2 cellular contexts compared by ENCODE assay signal in the genomic region with DNA sequence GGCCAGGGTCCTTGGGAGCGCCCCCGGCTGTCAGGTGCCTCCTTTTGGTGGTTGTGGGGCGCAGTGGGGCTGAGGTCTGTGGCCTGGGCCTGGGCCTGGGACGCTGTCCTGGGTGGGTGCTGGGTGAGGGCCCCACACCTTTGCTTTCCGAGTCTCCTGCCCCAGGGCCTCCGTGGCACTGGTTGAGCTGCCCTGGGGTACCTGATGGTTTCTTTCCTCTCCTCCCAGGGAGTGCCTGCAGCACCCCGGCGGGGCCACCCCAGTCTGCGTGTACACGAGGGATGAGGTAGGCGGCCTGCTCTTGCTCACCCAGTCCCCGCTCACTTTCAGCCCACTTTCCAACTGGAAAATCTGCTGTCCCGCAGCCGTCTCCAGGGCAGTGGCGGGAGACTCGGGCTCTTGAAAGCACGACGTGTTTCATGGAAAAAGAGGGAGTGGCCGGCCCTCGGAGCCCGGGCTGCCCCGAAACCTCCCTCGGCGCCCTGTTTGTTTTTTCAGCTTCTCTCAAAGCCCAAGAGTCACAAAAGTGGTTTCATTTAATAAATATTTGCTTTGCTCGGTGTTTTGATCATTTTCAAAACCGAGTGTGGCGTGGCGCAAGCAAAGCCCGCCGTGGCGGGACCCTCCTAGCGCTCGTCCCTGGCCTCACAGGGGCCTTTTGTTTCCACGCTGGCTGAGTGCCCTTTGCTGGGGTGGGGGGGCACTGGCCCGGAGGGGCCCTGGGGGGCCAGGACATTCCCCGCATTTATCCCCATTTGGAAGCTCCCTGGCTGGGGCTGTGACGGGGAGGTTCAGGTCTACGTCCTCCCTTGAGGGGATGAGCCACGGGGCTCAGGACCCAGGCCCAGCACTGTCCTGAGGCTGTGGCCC.
TF ChIP-seq lines count a peak whose summit lies in the region.

No MANE protein-coding gene starts in this region.

TF ChIP-seq in WTC11, 78 proteins besides CTCF, POLR2A, EP300 and RAD21:
- TF ChIP-seq, protein P1, sequence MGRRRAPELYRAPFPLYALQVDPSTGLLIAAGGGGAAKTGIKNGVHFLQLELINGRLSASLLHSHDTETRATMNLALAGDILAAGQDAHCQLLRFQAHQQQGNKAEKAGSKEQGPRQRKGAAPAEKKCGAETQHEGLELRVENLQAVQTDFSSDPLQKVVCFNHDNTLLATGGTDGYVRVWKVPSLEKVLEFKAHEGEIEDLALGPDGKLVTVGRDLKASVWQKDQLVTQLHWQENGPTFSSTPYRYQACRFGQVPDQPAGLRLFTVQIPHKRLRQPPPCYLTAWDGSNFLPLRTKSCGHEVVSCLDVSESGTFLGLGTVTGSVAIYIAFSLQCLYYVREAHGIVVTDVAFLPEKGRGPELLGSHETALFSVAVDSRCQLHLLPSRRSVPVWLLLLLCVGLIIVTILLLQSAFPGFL (CRISPR knock-in tag; IDR thresholded peaks at IDR 0.05; ENCODE audit: borderline replicate concordance): no peak
- TF ChIP-seq MXD4 (CRISPR knock-in tag; IDR thresholded peaks at IDR 0.05; ENCODE audit: borderline replicate concordance): no peak
- TF ChIP-seq AR (CRISPR knock-in tag; IDR thresholded peaks at IDR 0.05): no peak
- TF ChIP-seq SP1 (CRISPR knock-in tag; conservative IDR thresholded peaks at IDR 0.05): no peak
- TF ChIP-seq ZNF317 (CRISPR knock-in tag; IDR thresholded peaks at IDR 0.05; ENCODE audit: borderline replicate concordance, low read depth): no peak
- TF ChIP-seq TEAD1 (CRISPR knock-in tag; IDR thresholded peaks at IDR 0.05): no peak
- no peak for TF ChIP-seq NFYB (CRISPR knock-in tag; conservative IDR thresholded peaks at IDR 0.05; ENCODE audit: low read depth)
- no peak for TF ChIP-seq ESRRA (CRISPR knock-in tag; IDR thresholded peaks at IDR 0.05; ENCODE audit: borderline replicate concordance)
- TF ChIP-seq, protein P2, sequence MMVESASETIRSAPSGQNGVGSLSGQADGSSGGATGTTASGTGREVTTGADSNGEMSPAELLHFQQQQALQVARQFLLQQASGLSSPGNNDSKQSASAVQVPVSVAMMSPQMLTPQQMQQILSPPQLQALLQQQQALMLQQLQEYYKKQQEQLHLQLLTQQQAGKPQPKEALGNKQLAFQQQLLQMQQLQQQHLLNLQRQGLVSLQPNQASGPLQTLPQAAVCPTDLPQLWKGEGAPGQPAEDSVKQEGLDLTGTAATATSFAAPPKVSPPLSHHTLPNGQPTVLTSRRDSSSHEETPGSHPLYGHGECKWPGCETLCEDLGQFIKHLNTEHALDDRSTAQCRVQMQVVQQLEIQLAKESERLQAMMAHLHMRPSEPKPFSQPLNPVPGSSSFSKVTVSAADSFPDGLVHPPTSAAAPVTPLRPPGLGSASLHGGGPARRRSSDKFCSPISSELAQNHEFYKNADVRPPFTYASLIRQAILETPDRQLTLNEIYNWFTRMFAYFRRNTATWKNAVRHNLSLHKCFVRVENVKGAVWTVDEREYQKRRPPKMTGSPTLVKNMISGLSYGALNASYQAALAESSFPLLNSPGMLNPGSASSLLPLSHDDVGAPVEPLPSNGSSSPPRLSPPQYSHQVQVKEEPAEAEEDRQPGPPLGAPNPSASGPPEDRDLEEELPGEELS (CRISPR knock-in tag; IDR thresholded peaks at IDR 0.05): no peak
- TF ChIP-seq, protein P3, sequence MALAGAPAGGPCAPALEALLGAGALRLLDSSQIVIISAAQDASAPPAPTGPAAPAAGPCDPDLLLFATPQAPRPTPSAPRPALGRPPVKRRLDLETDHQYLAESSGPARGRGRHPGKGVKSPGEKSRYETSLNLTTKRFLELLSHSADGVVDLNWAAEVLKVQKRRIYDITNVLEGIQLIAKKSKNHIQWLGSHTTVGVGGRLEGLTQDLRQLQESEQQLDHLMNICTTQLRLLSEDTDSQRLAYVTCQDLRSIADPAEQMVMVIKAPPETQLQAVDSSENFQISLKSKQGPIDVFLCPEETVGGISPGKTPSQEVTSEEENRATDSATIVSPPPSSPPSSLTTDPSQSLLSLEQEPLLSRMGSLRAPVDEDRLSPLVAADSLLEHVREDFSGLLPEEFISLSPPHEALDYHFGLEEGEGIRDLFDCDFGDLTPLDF (CRISPR knock-in tag; IDR thresholded peaks at IDR 0.05): no peak
- TF ChIP-seq, protein P4, sequence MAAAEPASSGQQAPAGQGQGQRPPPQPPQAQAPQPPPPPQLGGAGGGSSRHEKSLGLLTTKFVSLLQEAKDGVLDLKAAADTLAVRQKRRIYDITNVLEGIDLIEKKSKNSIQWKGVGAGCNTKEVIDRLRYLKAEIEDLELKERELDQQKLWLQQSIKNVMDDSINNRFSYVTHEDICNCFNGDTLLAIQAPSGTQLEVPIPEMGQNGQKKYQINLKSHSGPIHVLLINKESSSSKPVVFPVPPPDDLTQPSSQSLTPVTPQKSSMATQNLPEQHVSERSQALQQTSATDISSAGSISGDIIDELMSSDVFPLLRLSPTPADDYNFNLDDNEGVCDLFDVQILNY (CRISPR knock-in tag; IDR thresholded peaks at IDR 0.05): no peak
- TF ChIP-seq NR1H2 (CRISPR knock-in tag; IDR thresholded peaks at IDR 0.05): no peak

TF ChIP-seq in HepG2, 621 proteins besides CTCF, POLR2A, EP300 and RAD21 (continues in another document):
- TF ChIP-seq, protein P5, sequence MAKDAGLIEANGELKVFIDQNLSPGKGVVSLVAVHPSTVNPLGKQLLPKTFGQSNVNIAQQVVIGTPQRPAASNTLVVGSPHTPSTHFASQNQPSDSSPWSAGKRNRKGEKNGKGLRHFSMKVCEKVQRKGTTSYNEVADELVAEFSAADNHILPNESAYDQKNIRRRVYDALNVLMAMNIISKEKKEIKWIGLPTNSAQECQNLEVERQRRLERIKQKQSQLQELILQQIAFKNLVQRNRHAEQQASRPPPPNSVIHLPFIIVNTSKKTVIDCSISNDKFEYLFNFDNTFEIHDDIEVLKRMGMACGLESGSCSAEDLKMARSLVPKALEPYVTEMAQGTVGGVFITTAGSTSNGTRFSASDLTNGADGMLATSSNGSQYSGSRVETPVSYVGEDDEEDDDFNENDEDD (CRISPR knock-in tag; IDR thresholded peaks at IDR 0.05; ENCODE audit: borderline replicate concordance): peak; percentile 69
- TF ChIP-seq RXRB (CRISPR knock-in tag; IDR thresholded peaks at IDR 0.05; ENCODE audit: borderline replicate concordance) (peak; percentile 65), SNAPC2 (CRISPR knock-in tag; IDR thresholded peaks at IDR 0.05) (peak; percentile 54; the same call in 1 of the 2 replicates), DZIP1 (CRISPR knock-in tag; IDR thresholded peaks at IDR 0.05) (peak; percentile 85; the same call in 1 of the 2 replicates), ERF (CRISPR knock-in tag; IDR thresholded peaks at IDR 0.05) (0 out of 2 replicates have a peak, but pooled peaks have one; percentile 35), ZNF138 (CRISPR knock-in tag; IDR thresholded peaks at IDR 0.05; ENCODE audit: low read depth) (no peak; the same call in 1 of the 2 replicates), ZFP82 (CRISPR knock-in tag; IDR thresholded peaks at IDR 0.05; ENCODE audit: borderline replicate concordance) (peak; percentile 93), MIXL1 (CRISPR knock-in tag; IDR thresholded peaks at IDR 0.05) (no peak; the same call in 1 of the 2 replicates), ZNF253 (CRISPR knock-in tag; IDR thresholded peaks at IDR 0.05; ENCODE audit: borderline replicate concordance) (no peak; the same call in 1 of the 2 replicates), FOXA3 (CRISPR knock-in tag; IDR thresholded peaks at IDR 0.05) (peak; percentile 82), HDAC1 (CRISPR knock-in tag; IDR thresholded peaks at IDR 0.05) (peak; percentile 76), MATR3 (CRISPR knock-in tag; IDR thresholded peaks at IDR 0.05) (0 out of 2 replicates have a peak, but pooled peaks have one; percentile 30), LBX2 (CRISPR knock-in tag; IDR thresholded peaks at IDR 0.05; ENCODE audit: borderline replicate concordance) (no peak; the same call in 1 of the 2 replicates), FOXP1 (IDR thresholded peaks at IDR 0.05) (no peak), FOXP1 (CRISPR knock-in tag; IDR thresholded peaks at IDR 0.05) (peak; percentile 71; the same call in 1 of the 2 replicates), ZNF556 (CRISPR knock-in tag; IDR thresholded peaks at IDR 0.05; ENCODE audit: borderline replicate concordance) (no peak), GABPB1 (CRISPR knock-in tag; IDR thresholded peaks at IDR 0.05) (peak; percentile 10; the same call in 1 of the 2 replicates), ZNF121 (CRISPR knock-in tag; IDR thresholded peaks at IDR 0.05) (no peak), TCF7L2 (IDR thresholded peaks at IDR 0.05; ENCODE audit: low read depth, low read length) (peak; percentile 60; the same call in 1 of the 2 replicates), JUND (CRISPR knock-in tag; IDR thresholded peaks at IDR 0.05) (peak; percentile 3; the same call in 1 of the 2 replicates), RAD51 (IDR thresholded peaks at IDR 0.05; ENCODE audit: borderline replicate concordance) (no peak), ZNF264 (CRISPR knock-in tag; IDR thresholded peaks at IDR 0.05) (peak; percentile 85)
- TF ChIP-seq, protein P6, sequence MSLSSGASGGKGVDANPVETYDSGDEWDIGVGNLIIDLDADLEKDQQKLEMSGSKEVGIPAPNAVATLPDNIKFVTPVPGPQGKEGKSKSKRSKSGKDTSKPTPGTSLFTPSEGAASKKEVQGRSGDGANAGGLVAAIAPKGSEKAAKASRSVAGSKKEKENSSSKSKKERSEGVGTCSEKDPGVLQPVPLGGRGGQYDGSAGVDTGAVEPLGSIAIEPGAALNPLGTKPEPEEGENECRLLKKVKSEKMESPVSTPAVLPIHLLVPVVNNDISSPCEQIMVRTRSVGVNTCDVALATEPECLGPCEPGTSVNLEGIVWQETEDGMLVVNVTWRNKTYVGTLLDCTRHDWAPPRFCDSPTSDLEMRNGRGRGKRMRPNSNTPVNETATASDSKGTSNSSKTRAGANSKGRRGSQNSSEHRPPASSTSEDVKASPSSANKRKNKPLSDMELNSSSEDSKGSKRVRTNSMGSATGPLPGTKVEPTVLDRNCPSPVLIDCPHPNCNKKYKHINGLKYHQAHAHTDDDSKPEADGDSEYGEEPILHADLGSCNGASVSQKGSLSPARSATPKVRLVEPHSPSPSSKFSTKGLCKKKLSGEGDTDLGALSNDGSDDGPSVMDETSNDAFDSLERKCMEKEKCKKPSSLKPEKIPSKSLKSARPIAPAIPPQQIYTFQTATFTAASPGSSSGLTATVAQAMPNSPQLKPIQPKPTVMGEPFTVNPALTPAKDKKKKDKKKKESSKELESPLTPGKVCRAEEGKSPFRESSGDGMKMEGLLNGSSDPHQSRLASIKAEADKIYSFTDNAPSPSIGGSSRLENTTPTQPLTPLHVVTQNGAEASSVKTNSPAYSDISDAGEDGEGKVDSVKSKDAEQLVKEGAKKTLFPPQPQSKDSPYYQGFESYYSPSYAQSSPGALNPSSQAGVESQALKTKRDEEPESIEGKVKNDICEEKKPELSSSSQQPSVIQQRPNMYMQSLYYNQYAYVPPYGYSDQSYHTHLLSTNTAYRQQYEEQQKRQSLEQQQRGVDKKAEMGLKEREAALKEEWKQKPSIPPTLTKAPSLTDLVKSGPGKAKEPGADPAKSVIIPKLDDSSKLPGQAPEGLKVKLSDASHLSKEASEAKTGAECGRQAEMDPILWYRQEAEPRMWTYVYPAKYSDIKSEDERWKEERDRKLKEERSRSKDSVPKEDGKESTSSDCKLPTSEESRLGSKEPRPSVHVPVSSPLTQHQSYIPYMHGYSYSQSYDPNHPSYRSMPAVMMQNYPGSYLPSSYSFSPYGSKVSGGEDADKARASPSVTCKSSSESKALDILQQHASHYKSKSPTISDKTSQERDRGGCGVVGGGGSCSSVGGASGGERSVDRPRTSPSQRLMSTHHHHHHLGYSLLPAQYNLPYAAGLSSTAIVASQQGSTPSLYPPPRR (CRISPR knock-in tag; IDR thresholded peaks at IDR 0.05; ENCODE audit: borderline replicate concordance): peak; percentile 34; the same call in 1 of the 2 replicates
- TF ChIP-seq, protein P7, sequence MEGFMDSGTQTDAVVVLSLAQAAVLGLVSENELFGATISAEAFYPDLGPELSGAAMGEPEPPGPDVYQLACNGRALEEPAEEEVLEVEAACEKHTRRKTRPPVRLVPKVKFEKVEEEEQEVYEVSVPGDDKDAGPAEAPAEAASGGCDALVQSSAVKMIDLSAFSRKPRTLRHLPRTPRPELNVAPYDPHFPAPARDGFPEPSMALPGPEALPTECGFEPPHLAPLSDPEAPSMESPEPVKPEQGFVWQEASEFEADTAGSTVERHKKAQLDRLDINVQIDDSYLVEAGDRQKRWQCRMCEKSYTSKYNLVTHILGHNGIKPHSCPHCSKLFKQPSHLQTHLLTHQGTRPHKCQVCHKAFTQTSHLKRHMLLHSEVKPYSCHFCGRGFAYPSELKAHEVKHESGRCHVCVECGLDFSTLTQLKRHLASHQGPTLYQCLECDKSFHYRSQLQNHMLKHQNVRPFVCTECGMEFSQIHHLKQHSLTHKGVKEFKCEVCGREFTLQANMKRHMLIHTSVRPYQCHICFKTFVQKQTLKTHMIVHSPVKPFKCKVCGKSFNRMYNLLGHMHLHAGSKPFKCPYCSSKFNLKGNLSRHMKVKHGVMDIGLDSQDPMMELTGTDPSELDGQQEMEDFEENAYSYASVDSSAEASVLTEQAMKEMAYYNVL (CRISPR knock-in tag; IDR thresholded peaks at IDR 0.05; ENCODE audit: borderline replicate concordance): no peak
- TF ChIP-seq, protein P8, sequence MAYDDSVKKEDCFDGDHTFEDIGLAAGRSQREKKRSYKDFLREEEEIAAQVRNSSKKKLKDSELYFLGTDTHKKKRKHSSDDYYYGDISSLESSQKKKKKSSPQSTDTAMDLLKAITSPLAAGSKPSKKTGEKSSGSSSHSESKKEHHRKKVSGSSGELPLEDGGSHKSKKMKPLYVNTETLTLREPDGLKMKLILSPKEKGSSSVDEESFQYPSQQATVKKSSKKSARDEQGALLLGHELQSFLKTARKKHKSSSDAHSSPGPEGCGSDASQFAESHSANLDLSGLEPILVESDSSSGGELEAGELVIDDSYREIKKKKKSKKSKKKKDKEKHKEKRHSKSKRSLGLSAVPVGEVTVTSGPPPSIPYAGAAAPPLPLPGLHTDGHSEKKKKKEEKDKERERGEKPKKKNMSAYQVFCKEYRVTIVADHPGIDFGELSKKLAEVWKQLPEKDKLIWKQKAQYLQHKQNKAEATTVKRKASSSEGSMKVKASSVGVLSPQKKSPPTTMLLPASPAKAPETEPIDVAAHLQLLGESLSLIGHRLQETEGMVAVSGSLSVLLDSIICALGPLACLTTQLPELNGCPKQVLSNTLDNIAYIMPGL (CRISPR knock-in tag; IDR thresholded peaks at IDR 0.05; ENCODE audit: borderline replicate concordance in 1 of 2, low read depth in 1 of 2): no peak; a peak in 2 of 4 replicates
